8 cellular contexts compared by ENCODE assay signal in the genomic region with DNA sequence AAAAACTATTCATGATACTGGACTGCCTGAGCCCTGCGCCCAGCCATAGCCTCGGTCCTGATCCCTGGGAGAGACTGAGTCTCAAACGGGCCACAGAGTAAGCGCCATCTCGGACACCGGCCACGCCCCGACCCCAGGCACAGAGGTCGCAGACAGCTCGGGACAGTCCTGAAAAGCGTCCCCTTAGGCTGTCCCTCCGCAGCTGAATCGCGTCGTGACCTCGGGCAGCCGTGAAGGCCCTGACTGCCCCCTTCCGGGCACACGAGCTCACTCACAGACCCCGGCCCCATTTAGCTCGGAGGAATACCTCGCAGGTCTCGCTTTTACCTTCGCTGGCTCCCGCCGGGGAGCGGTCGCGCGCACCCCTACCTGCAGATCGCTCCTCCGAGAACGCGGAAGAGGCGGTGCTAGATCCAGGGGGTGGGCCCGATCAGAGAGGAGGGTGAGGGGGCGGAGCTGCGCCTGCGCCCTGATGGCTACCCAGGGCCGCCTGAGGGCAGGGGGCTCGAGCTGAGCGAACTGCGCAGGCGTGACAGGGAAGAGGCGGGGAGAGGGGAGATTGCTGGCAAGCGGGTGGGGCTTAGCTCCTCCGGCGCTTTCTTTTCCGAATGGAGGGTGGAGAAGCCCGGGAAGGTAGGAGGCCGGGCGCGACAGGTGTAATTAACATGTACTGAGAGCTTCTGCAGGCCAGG. TPM values are rescaled to one million over a fixed set of nuclear protein-coding genes. Genes with fewer than 3 reads are reported as not detected.
A peak's percentile ranks its signal among the peaks of the same experiment; 100 is the strongest.
DNase-seq lines count a peak whose midpoint lies in the region; ATAC-seq and TF ChIP-seq lines count a peak whose summit lies in the region.

MKNK1 (minus strand) TSS at position 411 of the 692 bp plus-strand sequence. CDS start 20,941 bp downstream, outside the sequence.

- peaks cover 55% of the 10 kb centered on the region for H3K4me1 Mint-ChIP-seq in activated CD4-positive, alpha-beta T cell treated with anti-CD3 and anti-CD28 coated beads for 36 hours

- peak; percentile 92 for ATAC-seq in GM19035 (IDR thresholded peaks at IDR 0.05; ENCODE audit: unreplicated experiment)
- ATAC-seq in HG03354 (IDR thresholded peaks at IDR 0.05; ENCODE audit: poor library complexity, severe bottlenecking, unreplicated experiment): peak; percentile 96
- ATAC-seq in activated CD4-positive, alpha-beta T cell treated with anti-CD3 and anti-CD28 coated beads for 36 hours: peak; percentile 98

- H3K9me3 Mint-ChIP-seq in activated CD4-positive, alpha-beta T cell treated with anti-CD3 and anti-CD28 coated beads for 36 hours (ENCODE audit: low read depth): no peaks in the 10 kb centered on the region

- H3K27ac Mint-ChIP-seq in activated CD4-positive, alpha-beta T cell treated with anti-CD3 and anti-CD28 coated beads for 36 hours: peak within 1 kb of the TSS; percentile 82

- intact Hi-C loops in activated CD4-positive, alpha-beta T cell treated with anti-CD3 and anti-CD28 coated beads for 36 hours (cut with DNase I, micrococcal nuclease): loop anchor here (1.0 to 10.0 kb wide), 6 partner anchors 12 to 919 kb away; partner anchors contain the start of genes EFCAB14 (in 2 of the 2), MOB3C (in 2 of the 2), ATPAF1 (in 1 of the 2) and CMPK1 (in 1 of the 2)

- H3K4me3 ChIP-seq in choroid plexus epithelial cell (ENCODE audit: low read depth, low read length): peak within 1 kb of the TSS; percentile 98
- peak within 1 kb of the TSS; percentile 99 for H3K4me3 ChIP-seq in kidney epithelial cell (ENCODE audit: low read depth, low read length)

- peaks cover 8% of the 10 kb centered on the region for H3K36me3 Mint-ChIP-seq in activated CD4-positive, alpha-beta T cell treated with anti-CD3 and anti-CD28 coated beads for 36 hours (ENCODE audit: low read depth)

- DNase-seq in AML-193 (lab: John Stamatoyannopoulos, UW) (peak; percentile 82 to 90), NCI-H524 (lab: John Stamatoyannopoulos, UW) (peak; percentile 90 to 95), choroid plexus epithelial cell (ENCODE audit: low read depth) (peak; percentile 96), kidney epithelial cell (ENCODE audit: low read depth) (peak; percentile 61)
- DNase-seq in activated CD4-positive, alpha-beta T cell treated with anti-CD3 and anti-CD28 coated beads for 36 hours: peak; percentile 99
- DNase-seq in stimulated activated CD4-positive, alpha-beta T cell treated with anti-CD3 and anti-CD28 coated beads, Interleukin-15, amount 100 ng/mL, for 48 hours (ENCODE audit: low read depth in 2 of 2): peak; percentile 96 to 98

- CTCF ChIA-PET in activated CD4-positive, alpha-beta T cell treated with anti-CD3 and anti-CD28 coated beads for 36 hours (lab: Charles Lee): interaction anchor here (0.5 to 5.4 kb wide), 11 partner anchors 12 to 264 kb away, joined by 3 to 47 read pairs (median 4); partner anchors contain the start of genes MOB3C and NSUN4

- H3K4me3 Mint-ChIP-seq in activated CD4-positive, alpha-beta T cell treated with anti-CD3 and anti-CD28 coated beads for 36 hours: peak within 1 kb of the TSS; percentile 87

- H3K27me3 Mint-ChIP-seq in activated CD4-positive, alpha-beta T cell treated with anti-CD3 and anti-CD28 coated beads for 36 hours: no peaks in the 10 kb centered on the region

- POLR2A ChIA-PET in activated CD4-positive, alpha-beta T cell treated with anti-CD3 and anti-CD28 coated beads for 36 hours (lab: Charles Lee): interaction anchor here (0.9 to 2.4 kb wide), 6 partner anchors 10 to 301 kb away, joined by 3 to 19 read pairs (median 4); partner anchors contain the start of genes LRRC41 and MOB3C

- H3K36me3 ChIP-seq in kidney epithelial cell (ENCODE audit: control insufficient read depth, insufficient read depth, low read length): no peaks in the 10 kb centered on the region

- TF ChIP-seq CTCF in choroid plexus epithelial cell (conservative IDR thresholded peaks at IDR 0.05; ENCODE audit: low read depth, low read length): no peak
- TF ChIP-seq CTCF in kidney epithelial cell (IDR thresholded peaks at IDR 0.05; ENCODE audit: insufficient read depth, low read length, poor library complexity, severe bottlenecking): peak; percentile 23

- no peaks in the 10 kb centered on the region for H3K27me3 ChIP-seq in kidney epithelial cell (ENCODE audit: control insufficient read depth, insufficient read depth, low read length)

RNA-seq across cellular contexts. Expression of gene MKNK1, which starts in this region (rescaled TPM):
- 10 to 100 TPM; 27.8 to 31.0 TPM for total RNA-seq in activated CD4-positive, alpha-beta T cell treated with anti-CD3 and anti-CD28 coated beads for 36 hours
- total RNA-seq in kidney epithelial cell: 22.6 and 25.3 TPM in 2 replicates

Comparison
In these comparisons a context has a peak if more than half of its experiments do, and no peak if none do; other contexts are left out.
1. Peak in every context shown above with its lines: DNase-seq, ATAC-seq and H3K4me3 ChIP-seq.